ENCODE assay signal across 9 cellular contexts in genomic region chr12:57934804-57935203, GRCh38. TPM values are rescaled to one million over a fixed set of nuclear protein-coding genes. Genes with fewer than 3 reads are reported as not detected.
DNase-seq lines count a peak whose midpoint lies in the region; ATAC-seq and TF ChIP-seq lines count a peak whose summit lies in the region.
"Had no signal": no experiment of that assay in that cellular context is flagged by ENCODE, and none has a peak within 500 bp of the region (broad histone marks: within the 10 kb centered on the region; RNA-seq: fewer than 3 reads in every experiment).

No MANE protein-coding gene starts in this region.

- no peaks in the 10 kb centered on the region for H4K20me1 ChIP-seq in mammary epithelial cell (ENCODE audit: insufficient read depth, low read length)

- H3K9ac ChIP-seq in mammary epithelial cell (ENCODE audit: insufficient read depth, low read length), result no peak overlapping the region

- H3K4me1 Mint-ChIP-seq in CD14-positive monocyte (peaks cover 45% of the 10 kb centered on the region), chondrocyte (ENCODE audit: low read depth) (peaks cover 19% of the 10 kb centered on the region)
- H3K4me1 Mint-ChIP-seq in activated CD4-positive, alpha-beta memory T cell treated with anti-CD3 and anti-CD28 coated beads, Interleukin-2, amount 10 ng/mL, durations not matched to agents 7 days and 5 days, result peaks cover 34% of the 10 kb centered on the region
- peaks cover 8 to 30% (median 26%) of the 10 kb centered on the region in 4 donors for H3K4me1 Mint-ChIP-seq in naive thymus-derived CD8-positive, alpha-beta T cell

- TF ChIP-seq CTCF in CD14-positive monocyte (IDR thresholded peaks at IDR 0.05), result no peak
- TF ChIP-seq CTCF in spleen (IDR thresholded peaks at IDR 0.05 in 8 of 11, conservative IDR thresholded peaks at IDR 0.05 in 3 of 11), result no peak
- no peak for TF ChIP-seq CTCF in chondrocyte (IDR thresholded peaks at IDR 0.05)
- no peak for TF ChIP-seq CTCF in mammary epithelial cell (conservative IDR thresholded peaks at IDR 0.05 in 1 of 2, IDR thresholded peaks at IDR 0.05 in 1 of 2; ENCODE audit: extremely low read depth in 1 of 2, insufficient read depth in 1 of 2, low read depth in 1 of 2, low read length in 2 of 2)

- no peaks in the 10 kb centered on the region for H3K36me3 Mint-ChIP-seq in CD14-positive monocyte
- H3K36me3 Mint-ChIP-seq in activated CD4-positive, alpha-beta memory T cell treated with anti-CD3 and anti-CD28 coated beads, Interleukin-2, amount 10 ng/mL, durations not matched to agents 7 days and 5 days (ENCODE audit: low read depth), result peaks cover 27% of the 10 kb centered on the region
- H3K36me3 Mint-ChIP-seq in naive thymus-derived CD8-positive, alpha-beta T cell, result peaks cover 0 to 10% (median 2%) of the 10 kb centered on the region in 3 donors
- no peaks in the 10 kb centered on the region for H3K36me3 Mint-ChIP-seq in chondrocyte (ENCODE audit: low read depth)

- H3K27me3 Mint-ChIP-seq in CD14-positive monocyte (ENCODE audit: low read depth in 3 of 3) (peaks cover 0 to 2% (median 0%) of the 10 kb centered on the region in 3 donors), chondrocyte (ENCODE audit: low read depth) (no peaks in the 10 kb centered on the region)
- no peaks in the 10 kb centered on the region for H3K27me3 Mint-ChIP-seq in activated CD4-positive, alpha-beta memory T cell treated with anti-CD3 and anti-CD28 coated beads, Interleukin-2, amount 10 ng/mL, durations not matched to agents 7 days and 5 days
- H3K27me3 Mint-ChIP-seq in naive thymus-derived CD8-positive, alpha-beta T cell, result no peaks in the 10 kb centered on the region

- POLR2A ChIA-PET in activated CD4-positive, alpha-beta memory T cell treated with anti-CD3 and anti-CD28 coated beads, Interleukin-2, amount 10 ng/mL, durations not matched to agents 7 days and 5 days (lab: Charles Lee), result interaction anchor here (1.4 kb wide), 1 partner anchor 241 kb away, joined by 3 read pairs; the partner anchor contains the start of gene OS9
- POLR2A ChIA-PET in naive thymus-derived CD8-positive, alpha-beta T cell (lab: Charles Lee), result no interaction called here

- H3K9me3 Mint-ChIP-seq in CD14-positive monocyte (peaks cover 0 to 1% (median 0%) of the 10 kb centered on the region in 7 donors), chondrocyte (ENCODE audit: low read depth) (no peaks in the 10 kb centered on the region)
- no peaks in the 10 kb centered on the region for H3K9me3 Mint-ChIP-seq in activated CD4-positive, alpha-beta memory T cell treated with anti-CD3 and anti-CD28 coated beads, Interleukin-2, amount 10 ng/mL, durations not matched to agents 7 days and 5 days
- no peaks in the 10 kb centered on the region for H3K9me3 Mint-ChIP-seq in naive thymus-derived CD8-positive, alpha-beta T cell

- dilution Hi-C loops in mammary epithelial cell (cut with HindIII; ENCODE audit: low sequenced_read_pairs), result no loop called here

- WGBS in spleen, 5 donors, result 28 to 73% (median 55%) methylated on average over 4 of the region's 4 CpGs
- 98% methylated on average over 4 of the region's 4 CpGs for WGBS in mammary epithelial cell (ENCODE audit: low coverage, missing lambda C conversion rate)

- H3K27me3 ChIP-seq in spleen (replicated peaks in 1 of 7), result no peaks in the 10 kb centered on the region
- H3K27me3 ChIP-seq in mammary epithelial cell (ENCODE audit: insufficient read depth, low read length), result no peaks in the 10 kb centered on the region

- H2AFZ ChIP-seq in mammary epithelial cell (ENCODE audit: low read depth, low read length), result no peak overlapping the region

- no peaks in the 10 kb centered on the region for H3K79me2 ChIP-seq in mammary epithelial cell (ENCODE audit: insufficient read depth, low read length)

- H3K4me2 ChIP-seq in mammary epithelial cell (ENCODE audit: insufficient read depth, low read depth, low read length), result no peak overlapping the region

- H3K4me3 Mint-ChIP-seq in CD14-positive monocyte, result peak overlapping the region; percentile 1 to 30
- H3K4me3 Mint-ChIP-seq in activated CD4-positive, alpha-beta memory T cell treated with anti-CD3 and anti-CD28 coated beads, Interleukin-2, amount 10 ng/mL, durations not matched to agents 7 days and 5 days, result peak overlapping the region; percentile 82
- peak overlapping the region in 7 of 10 donors; percentile 41 to 99 (median 96) for H3K4me3 Mint-ChIP-seq in naive thymus-derived CD8-positive, alpha-beta T cell
- H3K4me3 Mint-ChIP-seq in chondrocyte (ENCODE audit: unreplicated experiment), result no peak overlapping the region

- intact Hi-C loops in CD14-positive monocyte (cut with micrococcal nuclease), result loop anchor here in 1 of 2 donors (5.0 to 10.0 kb wide), 2 partner anchors 190 to 413 kb away; partner anchors contain the start of genes DDIT3, MBD6 and TSPAN31
- intact Hi-C loops in spleen (cut with DNase I; ENCODE audit: low total_unique reads), result no loop called here
- intact Hi-C loops in left colon (cut with DNase I, micrococcal nuclease), result no loop called here
- intact Hi-C loops in mammary epithelial cell (cut with micrococcal nuclease), result no loop called here

- peaks cover 0 to 4% (median 0%) of the 10 kb centered on the region in 6 donors for H3K36me3 ChIP-seq in spleen
- H3K36me3 ChIP-seq in mammary epithelial cell (ENCODE audit: insufficient read depth, low read length), result no peaks in the 10 kb centered on the region

- H3K4me3 ChIP-seq in spleen (no peak overlapping the region), mammary epithelial cell (replicated peaks in 1 of 3; ENCODE audit: insufficient read depth in 1 of 3, low read depth in 2 of 3, low read length in 3 of 3) (no peak overlapping the region)

- H3K27ac Mint-ChIP-seq in CD14-positive monocyte, result peak overlapping the region; percentile 77 to 99 (median 99)
- no peak overlapping the region for H3K27ac Mint-ChIP-seq in activated CD4-positive, alpha-beta memory T cell treated with anti-CD3 and anti-CD28 coated beads, Interleukin-2, amount 10 ng/mL, durations not matched to agents 7 days and 5 days
- H3K27ac Mint-ChIP-seq in naive thymus-derived CD8-positive, alpha-beta T cell, result peak overlapping the region in 9 of 10 donors; percentile 6 to 100 (median 99)
- H3K27ac Mint-ChIP-seq in chondrocyte (ENCODE audit: unreplicated experiment), result no peak overlapping the region

- H3K4me1 ChIP-seq in spleen, result peaks cover 3 to 32% (median 21%) of the 10 kb centered on the region in 6 donors
- H3K4me1 ChIP-seq in mammary epithelial cell (ENCODE audit: insufficient read depth, low read length), result no peaks in the 10 kb centered on the region

- ATAC-seq in naive thymus-derived CD8-positive, alpha-beta T cell, result no peak
- no peak for ATAC-seq in left colon

- DNase-seq in CD14-positive monocyte (ENCODE audit: low spot score) (no peak), KBM-7 (peak; percentile 40), spleen (no peak), chondrocyte (ENCODE audit: low spot score) (no peak), left colon (no peak), mammary epithelial cell (no peak)
- DNase-seq in activated CD4-positive, alpha-beta memory T cell treated with anti-CD3 and anti-CD28 coated beads, Interleukin-2, amount 10 ng/mL, durations not matched to agents 7 days and 5 days, result no peak
- DNase-seq in naive thymus-derived CD8-positive, alpha-beta T cell, result no peak
- DNase-seq: activated CD4-positive, alpha-beta T cell treated with anti-CD3 and anti-CD28 coated beads for 4 hours had no signal

- H3K9me3 ChIP-seq in spleen (no peaks in the 10 kb centered on the region), mammary epithelial cell (replicated peaks; ENCODE audit: insufficient read depth, low read length) (no peaks in the 10 kb centered on the region)

- BruUV-seq in mammary epithelial cell (replicated peaks; lab: Mats Ljungman, UMichigan), result no TSS peak

- CTCF ChIA-PET in activated CD4-positive, alpha-beta memory T cell treated with anti-CD3 and anti-CD28 coated beads, Interleukin-2, amount 10 ng/mL, durations not matched to agents 7 days and 5 days (lab: Charles Lee), result no interaction called here
- CTCF ChIA-PET in mammary epithelial cell (lab: Charles Lee; ENCODE audit: low non-redundant PET), result no interaction called here

- in situ Hi-C loops in KBM-7 (cut with MboI; ENCODE audit: low pct_unique_long_range_greater_than_20kb, low sequenced_read_pairs), result no loop called here
- in situ Hi-C loops in mammary epithelial cell (cut with MboI; ENCODE audit: low sequenced_read_pairs in 2 of 2), result no loop called here

- no peak for TF ChIP-seq POLR2A in spleen (IDR thresholded peaks at IDR 0.05)

- H3K27ac ChIP-seq in spleen, result no peak overlapping the region
- no peak overlapping the region for H3K27ac ChIP-seq in mammary epithelial cell (ENCODE audit: insufficient read depth, low read depth, low read length)

RNA-seq across cellular contexts. Expression of gene ATP23, which starts 6.6 kb away (rescaled TPM):
- polyA plus RNA-seq in CD14-positive monocyte (10 to 100 TPM; 24.8 to 27.5 TPM), spleen (10 to 100 TPM in 1 of 3 donors, 1 to 10 TPM in 2; 3.5 to 11.8 (median 9.3) TPM), mammary epithelial cell (9.5 TPM)
- total RNA-seq in activated CD4-positive, alpha-beta memory T cell treated with anti-CD3 and anti-CD28 coated beads, Interleukin-2, amount 10 ng/mL, durations not matched to agents 7 days and 5 days, result 10 to 100 TPM; 17.1 to 18.7 TPM
- total RNA-seq in naive thymus-derived CD8-positive, alpha-beta T cell, result 1 to 10 TPM; 7.3 to 7.7 TPM
- polyA plus RNA-seq in naive thymus-derived CD8-positive, alpha-beta T cell, result 10 to 100 TPM; 19.4 to 29.1 (median 25.2) TPM
- total RNA-seq in spleen (1 to 10 TPM; 2.5 to 8.5 (median 4.9) TPM), chondrocyte (2.3 to 5.3 TPM (median 3.6 TPM) in 3 replicates), left colon (10 to 100 TPM; 13.9 to 16.1 TPM), mammary epithelial cell (1 to 10 TPM; 5.4 to 6.8 TPM)
- 19.1 TPM for polyA minus RNA-seq in mammary epithelial cell

Comparison
In these comparisons a context has a peak if more than half of its experiments do, and no peak if none do; other contexts are left out.
1. H3K27ac Mint-ChIP-seq: peak in CD14-positive monocyte (7 of 7) and naive thymus-derived CD8-positive, alpha-beta T cell (9 of 10); none in activated CD4-positive, alpha-beta memory T cell treated with anti-CD3 and anti-CD28 coated beads, Interleukin-2, amount 10 ng/mL, durations not matched to agents 7 days and 5 days (single experiment) and chondrocyte (single experiment).